Comparison of ENCODE assay signal across 11 cellular contexts in the genomic region with DNA sequence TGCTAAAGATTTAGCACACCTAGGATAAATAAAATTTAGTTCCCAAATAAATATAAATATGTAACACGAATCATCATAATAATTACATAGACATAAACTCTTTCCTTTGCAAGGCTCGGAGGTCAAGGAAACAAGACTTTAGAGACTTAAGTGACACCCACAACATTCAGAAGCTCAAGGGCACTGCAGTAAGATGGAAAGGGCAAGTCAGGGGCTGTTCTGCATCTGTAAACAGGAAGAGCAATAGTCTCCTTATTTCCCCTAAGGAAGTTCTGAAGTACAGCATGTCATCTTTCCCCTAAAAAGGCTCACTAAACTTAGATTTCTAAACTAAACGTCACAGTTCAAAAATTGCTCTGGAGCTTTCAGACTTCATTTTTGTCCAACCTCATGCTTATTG. TPM values are rescaled to one million over a fixed set of nuclear protein-coding genes. Genes with fewer than 3 reads are reported as not detected.
DNase-seq lines count a peak whose midpoint lies in the region; ATAC-seq and TF ChIP-seq lines count a peak whose summit lies in the region.
"Had no signal": no experiment of that assay in that cellular context is flagged by ENCODE, and none has a peak within 500 bp of the region (broad histone marks: within the 10 kb centered on the region; RNA-seq: fewer than 3 reads in every experiment).

No MANE protein-coding gene starts in this region.

- peak overlapping the region; percentile 68 for H3K4me3 Mint-ChIP-seq in activated naive CD4-positive, alpha-beta T cell treated with anti-CD3 and anti-CD28 coated beads for 36 hours
- no peak overlapping the region for H3K4me3 Mint-ChIP-seq in endothelial cell (ENCODE audit: unreplicated experiment)
- no peak overlapping the region for H3K4me3 Mint-ChIP-seq in stimulated activated memory B cell treated with anti-CD40 and anti-IgM and Interleukin-4, amounts not matched to agents 10 μg/mL and 1 μg/mL and 100 μg/mL, for 72 hours

- H3K27me3 Mint-ChIP-seq in activated naive CD4-positive, alpha-beta T cell treated with anti-CD3 and anti-CD28 coated beads for 36 hours (ENCODE audit: low read depth): no peaks in the 10 kb centered on the region
- H3K27me3 Mint-ChIP-seq in endothelial cell (ENCODE audit: unreplicated experiment): no peaks in the 10 kb centered on the region
- no peaks in the 10 kb centered on the region for H3K27me3 Mint-ChIP-seq in stimulated activated memory B cell treated with anti-CD40 and anti-IgM and Interleukin-4, amounts not matched to agents 10 μg/mL and 1 μg/mL and 100 μg/mL, for 72 hours

- no peak overlapping the region for H3K27ac ChIP-seq in OCI-LY3 (ENCODE audit: low read length)
- no peak overlapping the region for H3K27ac ChIP-seq in A673 (ENCODE audit: low read depth, low read length, poor library complexity, severe bottlenecking)
- H3K27ac ChIP-seq: ascending aorta, coronary artery, vagina had no signal

- no peaks in the 10 kb centered on the region for H3K36me3 Mint-ChIP-seq in activated naive CD4-positive, alpha-beta T cell treated with anti-CD3 and anti-CD28 coated beads for 36 hours (ENCODE audit: low read depth)
- no peaks in the 10 kb centered on the region for H3K36me3 Mint-ChIP-seq in endothelial cell (ENCODE audit: low read depth, unreplicated experiment)
- no peaks in the 10 kb centered on the region for H3K36me3 Mint-ChIP-seq in stimulated activated memory B cell treated with anti-CD40 and anti-IgM and Interleukin-4, amounts not matched to agents 10 μg/mL and 1 μg/mL and 100 μg/mL, for 72 hours

- no peak for DNase-seq in activated naive CD4-positive, alpha-beta T cell treated with anti-CD3 and anti-CD28 coated beads for 36 hours
- DNase-seq in activated naive CD4-positive, alpha-beta T cell treated with anti-CD3 and anti-CD28 coated beads, Interleukin-2, amount 50 U/mL, for 16 hours: no peak
- DNase-seq in endothelial cell (ENCODE audit: low spot score) (no peak), A673 (ENCODE audit: low spot score) (no peak), cerebellar nuclear complex (lab: John Stamatoyannopoulos, UW) (no peak)
- no peak for DNase-seq in activated CD4-positive, CD25-positive, alpha-beta regulatory T cell (lab: John Stamatoyannopoulos, UW)

- no peaks in the 10 kb centered on the region for H3K79me2 ChIP-seq in OCI-LY3 (ENCODE audit: low read length)

- no peaks in the 10 kb centered on the region for H3K9me3 Mint-ChIP-seq in activated naive CD4-positive, alpha-beta T cell treated with anti-CD3 and anti-CD28 coated beads for 36 hours
- H3K9me3 Mint-ChIP-seq in endothelial cell (ENCODE audit: unreplicated experiment): no peaks in the 10 kb centered on the region
- no peaks in the 10 kb centered on the region for H3K9me3 Mint-ChIP-seq in stimulated activated memory B cell treated with anti-CD40 and anti-IgM and Interleukin-4, amounts not matched to agents 10 μg/mL and 1 μg/mL and 100 μg/mL, for 72 hours

- H3K4me1 Mint-ChIP-seq in activated naive CD4-positive, alpha-beta T cell treated with anti-CD3 and anti-CD28 coated beads for 36 hours (ENCODE audit: low read depth): peaks cover 7% of the 10 kb centered on the region
- H3K4me1 Mint-ChIP-seq in endothelial cell (ENCODE audit: unreplicated experiment): peaks cover 6% of the 10 kb centered on the region
- H3K4me1 Mint-ChIP-seq in stimulated activated memory B cell treated with anti-CD40 and anti-IgM and Interleukin-4, amounts not matched to agents 10 μg/mL and 1 μg/mL and 100 μg/mL, for 72 hours: peaks cover 13% of the 10 kb centered on the region

- no TSS peak for BruUV-seq in A673 (replicated peaks; lab: Mats Ljungman, UMichigan)

- H3K4me3 ChIP-seq in OCI-LY3 (ENCODE audit: low read length) (peak overlapping the region; percentile 78), A673 (ENCODE audit: low read depth, low read length, poor library complexity, severe bottlenecking) (no peak overlapping the region)

- H2AFZ ChIP-seq in OCI-LY3 (ENCODE audit: low read depth, low read length): peak overlapping the region; percentile 99

- no peaks in the 10 kb centered on the region for H4K20me1 ChIP-seq in OCI-LY3 (ENCODE audit: insufficient read depth, low read length)

- peak overlapping the region; percentile 96 for H3K4me2 ChIP-seq in OCI-LY3 (ENCODE audit: low read length)

- H3K27me3 ChIP-seq in OCI-LY3 (ENCODE audit: low read depth, low read length): peaks cover 22% of the 10 kb centered on the region
- peaks cover 35% of the 10 kb centered on the region for H3K27me3 ChIP-seq in A673 (replicated peaks; ENCODE audit: insufficient read depth, low read depth, low read length, poor library complexity)
- H3K27me3 ChIP-seq: ascending aorta, vagina had no signal

- no peak for ATAC-seq in stimulated activated memory B cell treated with anti-CD40 and anti-IgM and Interleukin-4, amounts not matched to agents 10 μg/mL and 1 μg/mL and 100 μg/mL, for 72 hours

- H3K36me3 ChIP-seq in OCI-LY3 (replicated peaks; ENCODE audit: low read depth, low read length) (no peaks in the 10 kb centered on the region), A673 (ENCODE audit: insufficient read depth, low read length, poor library complexity, severe bottlenecking) (no peaks in the 10 kb centered on the region)
- H3K36me3 ChIP-seq: ascending aorta, vagina had no signal

- CTCF ChIA-PET in activated naive CD4-positive, alpha-beta T cell treated with anti-CD3 and anti-CD28 coated beads for 36 hours (lab: Charles Lee): interaction anchor here (0.6 to 9.2 kb wide), 20 partner anchors 10 to 407 kb away, joined by 3 to 56 read pairs (median 4); a partner anchor contains a TSS
- CTCF ChIA-PET in A673 (lab: Charles Lee): no interaction called here

- POLR2A ChIA-PET in A673 (lab: Charles Lee; ENCODE audit: low non-redundant PET): no interaction called here

- no peak overlapping the region for H3K27ac Mint-ChIP-seq in activated naive CD4-positive, alpha-beta T cell treated with anti-CD3 and anti-CD28 coated beads for 36 hours
- H3K27ac Mint-ChIP-seq in endothelial cell (ENCODE audit: unreplicated experiment): peak overlapping the region; percentile 79
- peak overlapping the region; percentile 87 for H3K27ac Mint-ChIP-seq in stimulated activated memory B cell treated with anti-CD40 and anti-IgM and Interleukin-4, amounts not matched to agents 10 μg/mL and 1 μg/mL and 100 μg/mL, for 72 hours

- peak overlapping the region; percentile 68 for H3K9ac ChIP-seq in OCI-LY3 (ENCODE audit: low read length)

- peaks cover 18% of the 10 kb centered on the region for H3K4me1 ChIP-seq in OCI-LY3 (ENCODE audit: low read length)
- H3K4me1 ChIP-seq in A673 (ENCODE audit: insufficient read depth, low read length, poor library complexity, severe bottlenecking): no peaks in the 10 kb centered on the region
- H3K4me1 ChIP-seq: ascending aorta, vagina had no signal

- H3K9me3 ChIP-seq in OCI-LY3 (ENCODE audit: insufficient read depth, low read length) (no peaks in the 10 kb centered on the region), A673 (ENCODE audit: low read depth, low read length, poor library complexity, severe bottlenecking) (no peaks in the 10 kb centered on the region)
- H3K9me3 ChIP-seq: ascending aorta, vagina had no signal

- TF ChIP-seq CTCF in OCI-LY3 (IDR thresholded peaks at IDR 0.05; ENCODE audit: low read depth, low read length) (no peak), endothelial cell (IDR thresholded peaks at IDR 0.05; ENCODE audit: unreplicated experiment) (no peak), A673 (conservative IDR thresholded peaks at IDR 0.05; ENCODE audit: low read depth, low read length) (no peak)

- intact Hi-C loops in activated naive CD4-positive, alpha-beta T cell treated with anti-CD3 and anti-CD28 coated beads for 36 hours (cut with micrococcal nuclease): loop anchor here (1.0 to 5.0 kb wide), 3 partner anchors 386 to 1905 kb away; no protein-coding TSS in a partner anchor
- intact Hi-C loops in A673 (cut with micrococcal nuclease; ENCODE audit: unreplicated experiment): no loop called here

RNA-seq across cellular contexts. Expression of a gene that starts 26.9 kb away (rescaled TPM):
- total RNA-seq in activated naive CD4-positive, alpha-beta T cell treated with anti-CD3 and anti-CD28 coated beads for 36 hours: 1 to 10 TPM; 6.8 to 7.4 TPM
- total RNA-seq in endothelial cell (ENCODE audit: unreplicated experiment): 6.3 TPM
- 1.7 and 2.0 TPM in 2 replicates for total RNA-seq in A673 (2021)
- total RNA-seq: ascending aorta had no signal
